ENCODE assay signal across 1 cellular context in the genomic region with DNA sequence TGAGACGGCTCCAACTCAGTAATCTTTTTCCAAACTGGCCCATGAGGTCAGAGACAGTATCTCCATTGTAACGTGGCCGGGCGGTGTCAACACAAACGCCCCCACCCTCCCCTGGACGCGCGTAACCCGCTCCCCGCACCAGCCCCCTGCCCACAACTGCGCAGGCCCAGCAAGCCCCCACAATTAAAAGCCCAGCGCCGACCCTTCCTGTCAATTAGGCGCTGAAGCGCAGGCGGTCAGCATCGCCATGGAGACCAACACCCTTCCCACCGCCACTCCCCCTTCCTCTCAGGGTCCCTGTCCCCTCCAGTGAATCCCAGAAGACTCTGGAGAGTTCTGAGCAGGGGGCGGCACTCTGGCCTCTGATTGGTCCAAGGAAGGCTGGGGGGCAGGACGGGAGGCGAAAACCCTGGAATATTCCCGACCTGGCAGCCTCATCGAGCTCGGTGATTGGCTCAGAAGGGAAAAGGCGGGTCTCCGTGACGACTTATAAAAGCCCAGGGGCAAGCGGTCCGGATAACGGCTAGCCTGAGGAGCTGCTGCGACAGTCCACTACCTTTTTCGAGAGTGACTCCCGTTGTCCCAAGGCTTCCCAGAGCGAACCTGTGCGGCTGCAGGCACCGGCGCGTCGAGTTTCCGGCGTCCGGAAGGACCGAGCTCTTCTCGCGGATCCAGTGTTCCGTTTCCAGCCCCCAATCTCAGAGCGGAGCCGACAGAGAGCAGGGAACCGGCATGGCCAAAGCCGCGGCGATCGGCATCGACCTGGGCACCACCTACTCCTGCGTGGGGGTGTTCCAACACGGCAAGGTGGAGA.
A peak's percentile ranks its signal among the peaks of the same experiment; 100 is the strongest.
TF ChIP-seq lines count a peak whose summit lies in the region.

A gene (plus strand): TSS at position 519 of the 814 bp plus-strand sequence. CDS start 214 bp downstream, at position 733.
A gene (minus strand): TSS at position 259 of the 814 bp plus-strand sequence. CDS start 3,311 bp downstream, outside the sequence.

TF ChIP-seq in K562, 482 proteins besides CTCF, POLR2A, EP300 and RAD21 (continued from another document and continues in another):
- TF ChIP-seq, protein P1, sequence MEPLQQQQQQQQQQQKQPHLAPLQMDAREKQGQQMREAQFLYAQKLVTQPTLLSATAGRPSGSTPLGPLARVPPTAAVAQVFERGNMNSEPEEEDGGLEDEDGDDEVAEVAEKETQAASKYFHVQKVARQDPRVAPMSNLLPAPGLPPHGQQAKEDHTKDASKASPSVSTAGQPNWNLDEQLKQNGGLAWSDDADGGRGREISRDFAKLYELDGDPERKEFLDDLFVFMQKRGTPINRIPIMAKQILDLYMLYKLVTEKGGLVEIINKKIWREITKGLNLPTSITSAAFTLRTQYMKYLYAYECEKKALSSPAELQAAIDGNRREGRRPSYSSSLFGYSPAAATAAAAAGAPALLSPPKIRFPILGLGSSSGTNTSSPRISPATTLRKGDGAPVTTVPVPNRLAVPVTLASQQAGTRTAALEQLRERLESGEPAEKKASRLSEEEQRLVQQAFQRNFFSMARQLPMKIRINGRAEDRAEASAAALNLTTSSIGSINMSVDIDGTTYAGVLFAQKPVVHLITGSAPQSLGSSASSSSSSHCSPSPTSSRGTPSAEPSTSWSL (CRISPR knock-in tag; IDR thresholded peaks at IDR 0.05; ENCODE audit: borderline replicate concordance): peak; percentile 90; the same call in 1 of the 2 replicates
- no peak for TF ChIP-seq ZFPM2 (CRISPR knock-in tag; IDR thresholded peaks at IDR 0.05)
- TF ChIP-seq TAF9B (IDR thresholded peaks at IDR 0.05; ENCODE audit: partially characterized antibody): no peak
- no peak for TF ChIP-seq CBFA2T3 (IDR thresholded peaks at IDR 0.05)
- TF ChIP-seq BRD4 (IDR thresholded peaks at IDR 0.05): no peak; the same call in 1 of the 2 replicates
- TF ChIP-seq, protein P2, sequence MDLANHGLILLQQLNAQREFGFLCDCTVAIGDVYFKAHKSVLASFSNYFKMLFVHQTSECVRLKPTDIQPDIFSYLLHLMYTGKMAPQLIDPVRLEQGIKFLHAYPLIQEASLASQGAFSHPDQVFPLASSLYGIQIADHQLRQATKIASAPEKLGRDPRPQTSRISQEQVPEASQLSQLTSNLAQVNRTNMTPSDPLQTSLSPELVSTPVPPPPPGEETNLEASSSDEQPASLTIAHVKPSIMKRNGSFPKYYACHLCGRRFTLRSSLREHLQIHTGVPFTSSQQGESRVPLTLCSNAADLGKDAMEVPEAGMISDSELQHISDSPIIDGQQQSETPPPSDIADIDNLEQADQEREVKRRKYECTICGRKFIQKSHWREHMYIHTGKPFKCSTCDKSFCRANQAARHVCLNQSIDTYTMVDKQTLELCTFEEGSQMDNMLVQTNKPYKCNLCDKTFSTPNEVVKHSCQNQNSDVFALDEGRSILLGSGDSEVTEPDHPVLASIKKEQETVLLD (IDR thresholded peaks at IDR 0.05): peak; percentile 27; the same call in 1 of the 2 replicates
- TF ChIP-seq SIRT6 (IDR thresholded peaks at IDR 0.05; ENCODE audit: low read depth, low read length): no peak
- peak in 1 of 2 experiments; percentile 63; a peak in 2 of 4 replicates for TF ChIP-seq HDAC1 (IDR thresholded peaks at IDR 0.05)
- TF ChIP-seq, protein P3, sequence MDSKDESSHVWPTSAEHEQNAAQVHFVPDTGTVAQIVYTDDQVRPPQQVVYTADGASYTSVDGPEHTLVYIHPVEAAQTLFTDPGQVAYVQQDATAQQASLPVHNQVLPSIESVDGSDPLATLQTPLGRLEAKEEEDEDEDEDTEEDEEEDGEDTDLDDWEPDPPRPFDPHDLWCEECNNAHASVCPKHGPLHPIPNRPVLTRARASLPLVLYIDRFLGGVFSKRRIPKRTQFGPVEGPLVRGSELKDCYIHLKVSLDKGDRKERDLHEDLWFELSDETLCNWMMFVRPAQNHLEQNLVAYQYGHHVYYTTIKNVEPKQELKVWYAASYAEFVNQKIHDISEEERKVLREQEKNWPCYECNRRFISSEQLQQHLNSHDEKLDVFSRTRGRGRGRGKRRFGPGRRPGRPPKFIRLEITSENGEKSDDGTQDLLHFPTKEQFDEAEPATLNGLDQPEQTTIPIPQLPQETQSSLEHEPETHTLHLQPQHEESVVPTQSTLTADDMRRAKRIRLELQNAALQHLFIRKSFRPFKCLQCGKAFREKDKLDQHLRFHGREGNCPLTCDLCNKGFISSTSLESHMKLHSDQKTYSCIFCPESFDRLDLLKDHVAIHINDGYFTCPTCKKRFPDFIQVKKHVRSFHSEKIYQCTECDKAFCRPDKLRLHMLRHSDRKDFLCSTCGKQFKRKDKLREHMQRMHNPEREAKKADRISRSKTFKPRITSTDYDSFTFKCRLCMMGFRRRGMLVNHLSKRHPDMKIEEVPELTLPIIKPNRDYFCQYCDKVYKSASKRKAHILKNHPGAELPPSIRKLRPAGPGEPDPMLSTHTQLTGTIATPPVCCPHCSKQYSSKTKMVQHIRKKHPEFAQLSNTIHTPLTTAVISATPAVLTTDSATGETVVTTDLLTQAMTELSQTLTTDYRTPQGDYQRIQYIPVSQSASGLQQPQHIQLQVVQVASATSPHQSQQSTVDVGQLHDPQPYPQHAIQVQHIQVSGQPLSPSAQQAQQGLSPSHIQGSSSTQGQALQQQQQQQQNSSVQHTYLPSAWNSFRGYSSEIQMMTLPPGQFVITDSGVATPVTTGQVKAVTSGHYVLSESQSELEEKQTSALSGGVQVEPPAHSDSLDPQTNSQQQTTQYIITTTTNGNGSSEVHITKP (IDR thresholded peaks at IDR 0.05; ENCODE audit: partially characterized antibody): no peak
- no peak for TF ChIP-seq ZNF274 (IDR thresholded peaks at IDR 0.05; ENCODE audit: borderline replicate concordance, low read depth, low read length)
- TF ChIP-seq, protein P4, sequence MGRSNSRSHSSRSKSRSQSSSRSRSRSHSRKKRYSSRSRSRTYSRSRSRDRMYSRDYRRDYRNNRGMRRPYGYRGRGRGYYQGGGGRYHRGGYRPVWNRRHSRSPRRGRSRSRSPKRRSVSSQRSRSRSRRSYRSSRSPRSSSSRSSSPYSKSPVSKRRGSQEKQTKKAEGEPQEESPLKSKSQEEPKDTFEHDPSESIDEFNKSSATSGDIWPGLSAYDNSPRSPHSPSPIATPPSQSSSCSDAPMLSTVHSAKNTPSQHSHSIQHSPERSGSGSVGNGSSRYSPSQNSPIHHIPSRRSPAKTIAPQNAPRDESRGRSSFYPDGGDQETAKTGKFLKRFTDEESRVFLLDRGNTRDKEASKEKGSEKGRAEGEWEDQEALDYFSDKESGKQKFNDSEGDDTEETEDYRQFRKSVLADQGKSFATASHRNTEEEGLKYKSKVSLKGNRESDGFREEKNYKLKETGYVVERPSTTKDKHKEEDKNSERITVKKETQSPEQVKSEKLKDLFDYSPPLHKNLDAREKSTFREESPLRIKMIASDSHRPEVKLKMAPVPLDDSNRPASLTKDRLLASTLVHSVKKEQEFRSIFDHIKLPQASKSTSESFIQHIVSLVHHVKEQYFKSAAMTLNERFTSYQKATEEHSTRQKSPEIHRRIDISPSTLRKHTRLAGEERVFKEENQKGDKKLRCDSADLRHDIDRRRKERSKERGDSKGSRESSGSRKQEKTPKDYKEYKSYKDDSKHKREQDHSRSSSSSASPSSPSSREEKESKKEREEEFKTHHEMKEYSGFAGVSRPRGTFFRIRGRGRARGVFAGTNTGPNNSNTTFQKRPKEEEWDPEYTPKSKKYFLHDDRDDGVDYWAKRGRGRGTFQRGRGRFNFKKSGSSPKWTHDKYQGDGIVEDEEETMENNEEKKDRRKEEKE (IDR thresholded peaks at IDR 0.05; ENCODE audit: borderline replicate concordance in 1 of 2, control insufficient read depth in 1 of 2, low read depth in 2 of 2, low read length in 1 of 2): peak in 1 of 2 experiments; percentile 56; a peak in 1 of 4 replicates
- TF ChIP-seq RUNX1 (IDR thresholded peaks at IDR 0.05; ENCODE audit: low read depth): peak; percentile 56; the same call in 1 of the 2 replicates
- TF ChIP-seq, protein P5, sequence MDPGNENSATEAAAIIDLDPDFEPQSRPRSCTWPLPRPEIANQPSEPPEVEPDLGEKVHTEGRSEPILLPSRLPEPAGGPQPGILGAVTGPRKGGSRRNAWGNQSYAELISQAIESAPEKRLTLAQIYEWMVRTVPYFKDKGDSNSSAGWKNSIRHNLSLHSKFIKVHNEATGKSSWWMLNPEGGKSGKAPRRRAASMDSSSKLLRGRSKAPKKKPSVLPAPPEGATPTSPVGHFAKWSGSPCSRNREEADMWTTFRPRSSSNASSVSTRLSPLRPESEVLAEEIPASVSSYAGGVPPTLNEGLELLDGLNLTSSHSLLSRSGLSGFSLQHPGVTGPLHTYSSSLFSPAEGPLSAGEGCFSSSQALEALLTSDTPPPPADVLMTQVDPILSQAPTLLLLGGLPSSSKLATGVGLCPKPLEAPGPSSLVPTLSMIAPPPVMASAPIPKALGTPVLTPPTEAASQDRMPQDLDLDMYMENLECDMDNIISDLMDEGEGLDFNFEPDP (CRISPR knock-in tag; IDR thresholded peaks at IDR 0.05): peak; percentile 58; the same call in 1 of the 2 replicates
- peak; percentile 99 for TF ChIP-seq KDM5B (IDR thresholded peaks at IDR 0.05; ENCODE audit: insufficient replicate concordance, low read depth, low read length)
- TF ChIP-seq, protein P6, sequence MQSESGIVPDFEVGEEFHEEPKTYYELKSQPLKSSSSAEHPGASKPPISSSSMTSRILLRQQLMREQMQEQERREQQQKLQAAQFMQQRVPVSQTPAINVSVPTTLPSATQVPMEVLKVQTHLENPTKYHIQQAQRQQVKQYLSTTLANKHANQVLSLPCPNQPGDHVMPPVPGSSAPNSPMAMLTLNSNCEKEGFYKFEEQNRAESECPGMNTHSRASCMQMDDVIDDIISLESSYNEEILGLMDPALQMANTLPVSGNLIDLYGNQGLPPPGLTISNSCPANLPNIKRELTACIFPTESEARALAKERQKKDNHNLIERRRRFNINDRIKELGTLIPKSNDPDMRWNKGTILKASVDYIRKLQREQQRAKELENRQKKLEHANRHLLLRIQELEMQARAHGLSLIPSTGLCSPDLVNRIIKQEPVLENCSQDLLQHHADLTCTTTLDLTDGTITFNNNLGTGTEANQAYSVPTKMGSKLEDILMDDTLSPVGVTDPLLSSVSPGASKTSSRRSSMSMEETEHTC (IDR thresholded peaks at IDR 0.05): 0 out of 2 replicates have a peak, but pooled peaks have one; percentile 32
- TF ChIP-seq ZSCAN29 (IDR thresholded peaks at IDR 0.05): no peak
- TF ChIP-seq NRF1 (conservative IDR thresholded peaks at IDR 0.05 in 1 of 2, IDR thresholded peaks at IDR 0.05 in 1 of 2): peak; percentile 85 to 87
- TF ChIP-seq CBX8 (IDR thresholded peaks at IDR 0.05; ENCODE audit: borderline replicate concordance, extremely low read depth, low read depth, low read length, poor library complexity, severe bottlenecking): no peak
- TF ChIP-seq POLR2G (IDR thresholded peaks at IDR 0.05; ENCODE audit: low read depth, low read length): peak; percentile 99
- TF ChIP-seq ZNF224 (CRISPR knock-in tag; IDR thresholded peaks at IDR 0.05): 0 out of 2 replicates have a peak, but pooled peaks have one; percentile 3
- peak; percentile 91; the same call in 1 of the 2 replicates for TF ChIP-seq ZNF695 (CRISPR knock-in tag; IDR thresholded peaks at IDR 0.05)
- TF ChIP-seq, protein P7, sequence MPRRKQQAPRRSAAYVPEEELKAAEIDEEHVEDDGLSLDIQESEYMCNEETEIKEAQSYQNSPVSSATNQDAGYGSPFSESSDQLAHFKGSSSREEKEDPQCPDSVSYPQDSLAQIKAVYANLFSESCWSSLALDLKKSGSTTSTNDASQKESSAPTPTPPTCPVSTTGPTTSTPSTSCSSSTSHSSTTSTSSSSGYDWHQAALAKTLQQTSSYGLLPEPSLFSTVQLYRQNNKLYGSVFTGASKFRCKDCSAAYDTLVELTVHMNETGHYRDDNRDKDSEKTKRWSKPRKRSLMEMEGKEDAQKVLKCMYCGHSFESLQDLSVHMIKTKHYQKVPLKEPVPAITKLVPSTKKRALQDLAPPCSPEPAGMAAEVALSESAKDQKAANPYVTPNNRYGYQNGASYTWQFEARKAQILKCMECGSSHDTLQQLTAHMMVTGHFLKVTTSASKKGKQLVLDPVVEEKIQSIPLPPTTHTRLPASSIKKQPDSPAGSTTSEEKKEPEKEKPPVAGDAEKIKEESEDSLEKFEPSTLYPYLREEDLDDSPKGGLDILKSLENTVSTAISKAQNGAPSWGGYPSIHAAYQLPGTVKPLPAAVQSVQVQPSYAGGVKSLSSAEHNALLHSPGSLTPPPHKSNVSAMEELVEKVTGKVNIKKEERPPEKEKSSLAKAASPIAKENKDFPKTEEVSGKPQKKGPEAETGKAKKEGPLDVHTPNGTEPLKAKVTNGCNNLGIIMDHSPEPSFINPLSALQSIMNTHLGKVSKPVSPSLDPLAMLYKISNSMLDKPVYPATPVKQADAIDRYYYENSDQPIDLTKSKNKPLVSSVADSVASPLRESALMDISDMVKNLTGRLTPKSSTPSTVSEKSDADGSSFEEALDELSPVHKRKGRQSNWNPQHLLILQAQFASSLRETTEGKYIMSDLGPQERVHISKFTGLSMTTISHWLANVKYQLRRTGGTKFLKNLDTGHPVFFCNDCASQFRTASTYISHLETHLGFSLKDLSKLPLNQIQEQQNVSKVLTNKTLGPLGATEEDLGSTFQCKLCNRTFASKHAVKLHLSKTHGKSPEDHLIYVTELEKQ (CRISPR knock-in tag; IDR thresholded peaks at IDR 0.05): peak; percentile 33; the same call in 1 of the 2 replicates
- no peak for TF ChIP-seq ZNF644 (tag; IDR thresholded peaks at IDR 0.05; ENCODE audit: low read depth)
- TF ChIP-seq, protein P8, sequence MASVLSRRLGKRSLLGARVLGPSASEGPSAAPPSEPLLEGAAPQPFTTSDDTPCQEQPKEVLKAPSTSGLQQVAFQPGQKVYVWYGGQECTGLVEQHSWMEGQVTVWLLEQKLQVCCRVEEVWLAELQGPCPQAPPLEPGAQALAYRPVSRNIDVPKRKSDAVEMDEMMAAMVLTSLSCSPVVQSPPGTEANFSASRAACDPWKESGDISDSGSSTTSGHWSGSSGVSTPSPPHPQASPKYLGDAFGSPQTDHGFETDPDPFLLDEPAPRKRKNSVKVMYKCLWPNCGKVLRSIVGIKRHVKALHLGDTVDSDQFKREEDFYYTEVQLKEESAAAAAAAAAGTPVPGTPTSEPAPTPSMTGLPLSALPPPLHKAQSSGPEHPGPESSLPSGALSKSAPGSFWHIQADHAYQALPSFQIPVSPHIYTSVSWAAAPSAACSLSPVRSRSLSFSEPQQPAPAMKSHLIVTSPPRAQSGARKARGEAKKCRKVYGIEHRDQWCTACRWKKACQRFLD (CRISPR knock-in tag; IDR thresholded peaks at IDR 0.05): no peak
- TF ChIP-seq ZNF239 (CRISPR knock-in tag; IDR thresholded peaks at IDR 0.05): peak; percentile 31; the same call in 1 of the 2 replicates
- TF ChIP-seq, protein P9, sequence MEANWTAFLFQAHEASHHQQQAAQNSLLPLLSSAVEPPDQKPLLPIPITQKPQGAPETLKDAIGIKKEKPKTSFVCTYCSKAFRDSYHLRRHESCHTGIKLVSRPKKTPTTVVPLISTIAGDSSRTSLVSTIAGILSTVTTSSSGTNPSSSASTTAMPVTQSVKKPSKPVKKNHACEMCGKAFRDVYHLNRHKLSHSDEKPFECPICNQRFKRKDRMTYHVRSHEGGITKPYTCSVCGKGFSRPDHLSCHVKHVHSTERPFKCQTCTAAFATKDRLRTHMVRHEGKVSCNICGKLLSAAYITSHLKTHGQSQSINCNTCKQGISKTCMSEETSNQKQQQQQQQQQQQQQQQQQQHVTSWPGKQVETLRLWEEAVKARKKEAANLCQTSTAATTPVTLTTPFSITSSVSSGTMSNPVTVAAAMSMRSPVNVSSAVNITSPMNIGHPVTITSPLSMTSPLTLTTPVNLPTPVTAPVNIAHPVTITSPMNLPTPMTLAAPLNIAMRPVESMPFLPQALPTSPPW (CRISPR knock-in tag; IDR thresholded peaks at IDR 0.05): no peak
